Comparison of ENCODE assay signal across 1 cellular context in genomic region chr7:151731022-151731441, GRCh38.
TF ChIP-seq lines count a peak whose summit lies in the region.

No MANE protein-coding gene starts in this region.

TF ChIP-seq in IMR-90, 13 proteins besides CTCF, POLR2A, EP300 and RAD21:
- TF ChIP-seq CHD1 (IDR thresholded peaks at IDR 0.05; ENCODE audit: low read depth, low read length): no peak
- no peak for TF ChIP-seq RFX5 (IDR thresholded peaks at IDR 0.05; ENCODE audit: low read depth, low read length)
- TF ChIP-seq MAFK (IDR thresholded peaks at IDR 0.05; ENCODE audit: low read depth, low read length): no peak
- no peak for TF ChIP-seq NFE2L2 (IDR thresholded peaks at IDR 0.05; ENCODE audit: low read depth, low read length)
- TF ChIP-seq SMC3 (IDR thresholded peaks at IDR 0.05; ENCODE audit: low read depth, low read length): no peak
- no peak for TF ChIP-seq FOS (IDR thresholded peaks at IDR 0.05; ENCODE audit: low read depth, low read length)
- no peak for TF ChIP-seq BHLHE40 (IDR thresholded peaks at IDR 0.05; ENCODE audit: low read depth, low read length)
- TF ChIP-seq USF2 (IDR thresholded peaks at IDR 0.05; ENCODE audit: low read depth, low read length): no peak
- TF ChIP-seq CEBPB (IDR thresholded peaks at IDR 0.05; ENCODE audit: low read depth, low read length): no peak
TF ChIP-seq in IMR-90: peak in this region for 0.
